In the genomic region with DNA sequence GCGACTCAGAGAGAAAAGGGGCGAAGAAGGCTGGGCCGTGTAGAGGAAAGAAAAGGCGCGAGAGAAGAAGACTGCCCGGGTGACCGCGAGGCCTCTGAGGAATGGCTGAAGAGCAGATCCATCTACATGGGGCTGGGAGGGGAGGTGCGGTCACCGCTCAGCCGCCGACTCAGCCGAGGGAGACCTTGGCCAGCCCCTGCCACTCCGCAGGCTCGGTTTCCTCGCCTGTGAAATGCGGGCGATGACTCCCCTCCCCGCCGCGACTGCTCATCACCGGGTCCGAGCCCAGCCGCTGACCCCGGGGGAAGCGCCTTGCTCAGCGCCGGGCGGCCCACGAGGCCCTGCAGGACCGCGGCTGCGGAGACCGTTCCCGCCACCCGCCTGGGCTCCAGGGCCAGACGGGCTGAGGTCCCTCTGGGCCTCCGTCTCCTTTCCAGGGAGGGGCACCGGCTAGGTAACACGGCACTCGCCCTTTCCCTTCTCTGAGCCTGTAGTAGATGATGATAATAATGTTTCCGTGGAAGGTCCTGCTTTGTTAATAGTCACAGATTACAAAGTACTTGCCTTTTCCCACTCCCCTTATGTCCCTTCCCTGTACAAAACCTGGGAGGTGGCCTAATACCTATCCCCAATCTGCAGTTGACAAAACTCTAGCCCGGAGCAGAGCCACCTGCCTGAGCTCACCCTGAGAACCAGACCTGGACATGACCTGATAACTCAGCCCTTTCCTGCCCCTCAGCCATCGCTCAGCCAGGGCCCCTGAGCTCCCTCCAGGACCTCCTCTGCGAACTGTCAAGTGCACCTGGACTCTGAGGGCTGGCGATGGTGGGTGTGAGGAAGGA, we compare ENCODE assay signal across 10 cellular contexts. TPM values are rescaled to one million over a fixed set of nuclear protein-coding genes. Genes with fewer than 3 reads are reported as not detected.
DNase-seq lines count a peak whose midpoint lies in the region; ATAC-seq and TF ChIP-seq lines count a peak whose summit lies in the region.
"Had no signal": no experiment of that assay in that cellular context is flagged by ENCODE, and none has a peak within 500 bp of the region (broad histone marks: within the 10 kb centered on the region; RNA-seq: fewer than 3 reads in every experiment).

No MANE protein-coding gene starts in this region.

- H3K36me3 ChIP-seq in iPS-20b (ENCODE audit: insufficient read depth, low read depth, low read length) = no peaks in the 10 kb centered on the region
- H3K36me3 ChIP-seq: gastroesophageal sphincter had no signal

- in situ Hi-C loops in GM13977 (cut with MboI; ENCODE audit: low pct_unique_long_range_greater_than_20kb, low sequenced_read_pairs, unreplicated experiment) = loop anchor here (5.0 kb wide), 1 partner anchor 40 kb away; no protein-coding TSS in a partner anchor

- peaks cover 60% of the 10 kb centered on the region for H3K27me3 ChIP-seq in iPS-20b (ENCODE audit: insufficient read depth, low read length)

- no peak for ATAC-seq in activated naive CD8-positive, alpha-beta T cell treated with anti-CD3 and anti-CD28 coated beads, Interleukin-2, amount 10 ng/mL, durations not matched to agents 7 days and 5 days (ENCODE audit: low read depth)
- no peak for ATAC-seq in HG02759 (IDR thresholded peaks at IDR 0.05; ENCODE audit: unreplicated experiment)

- no peaks in the 10 kb centered on the region for H3K9me3 ChIP-seq in iPS-20b (ENCODE audit: insufficient read depth, low read depth, low read length)
- H3K9me3 ChIP-seq: gastroesophageal sphincter had no signal

- POLR2A ChIA-PET in activated naive CD8-positive, alpha-beta T cell treated with anti-CD3 and anti-CD28 coated beads, Interleukin-2, amount 10 ng/mL, durations not matched to agents 7 days and 5 days (lab: Charles Lee) = interaction anchor here (1.3 to 1.6 kb wide), 2 partner anchors 46 to 52 kb away, joined by 4 to 12 read pairs; no protein-coding TSS in a partner anchor

- peaks cover 22% of the 10 kb centered on the region for H3K4me1 Mint-ChIP-seq in activated naive CD4-positive, alpha-beta T cell treated with anti-CD3 and anti-CD28 coated beads, Interleukin-2, amount 50 U/mL, for 24 hours
- peaks cover 18% of the 10 kb centered on the region for H3K4me1 Mint-ChIP-seq in activated naive CD4-positive, alpha-beta T cell treated with anti-CD3 and anti-CD28 coated beads for 36 hours (ENCODE audit: low read depth)
- peaks cover 26% of the 10 kb centered on the region for H3K4me1 Mint-ChIP-seq in activated naive CD8-positive, alpha-beta T cell treated with anti-CD3 and anti-CD28 coated beads, Interleukin-2, amount 10 ng/mL, durations not matched to agents 7 days and 5 days
- H3K4me1 Mint-ChIP-seq in type B pancreatic cell (ENCODE audit: unreplicated experiment) = peaks cover 28% of the 10 kb centered on the region

- H3K27ac Mint-ChIP-seq in activated naive CD4-positive, alpha-beta T cell treated with anti-CD3 and anti-CD28 coated beads, Interleukin-2, amount 50 U/mL, for 24 hours = no peak overlapping the region
- H3K27ac Mint-ChIP-seq in activated naive CD4-positive, alpha-beta T cell treated with anti-CD3 and anti-CD28 coated beads for 36 hours = no peak overlapping the region
- H3K27ac Mint-ChIP-seq in activated naive CD8-positive, alpha-beta T cell treated with anti-CD3 and anti-CD28 coated beads, Interleukin-2, amount 10 ng/mL, durations not matched to agents 7 days and 5 days = no peak overlapping the region
- peak overlapping the region; percentile 24 for H3K27ac Mint-ChIP-seq in type B pancreatic cell

- peaks cover 21% of the 10 kb centered on the region for H3K27me3 Mint-ChIP-seq in activated naive CD4-positive, alpha-beta T cell treated with anti-CD3 and anti-CD28 coated beads, Interleukin-2, amount 50 U/mL, for 24 hours
- peaks cover 40% of the 10 kb centered on the region for H3K27me3 Mint-ChIP-seq in activated naive CD4-positive, alpha-beta T cell treated with anti-CD3 and anti-CD28 coated beads for 36 hours (ENCODE audit: low read depth)
- H3K27me3 Mint-ChIP-seq in activated naive CD8-positive, alpha-beta T cell treated with anti-CD3 and anti-CD28 coated beads, Interleukin-2, amount 10 ng/mL, durations not matched to agents 7 days and 5 days = peaks cover 44% of the 10 kb centered on the region
- peaks cover 45% of the 10 kb centered on the region for H3K27me3 Mint-ChIP-seq in type B pancreatic cell

- CTCF ChIA-PET in activated naive CD4-positive, alpha-beta T cell treated with anti-CD3 and anti-CD28 coated beads for 36 hours (lab: Charles Lee) = interaction anchor here (0.7 to 4.8 kb wide), 14 partner anchors 9 to 200 kb away, joined by 3 to 72 read pairs (median 5); a partner anchor contains a TSS

- H3K9me3 Mint-ChIP-seq in activated naive CD4-positive, alpha-beta T cell treated with anti-CD3 and anti-CD28 coated beads, Interleukin-2, amount 50 U/mL, for 24 hours = no peaks in the 10 kb centered on the region
- H3K9me3 Mint-ChIP-seq in activated naive CD4-positive, alpha-beta T cell treated with anti-CD3 and anti-CD28 coated beads for 36 hours = no peaks in the 10 kb centered on the region
- no peaks in the 10 kb centered on the region for H3K9me3 Mint-ChIP-seq in activated naive CD8-positive, alpha-beta T cell treated with anti-CD3 and anti-CD28 coated beads, Interleukin-2, amount 10 ng/mL, durations not matched to agents 7 days and 5 days
- H3K9me3 Mint-ChIP-seq in type B pancreatic cell = no peaks in the 10 kb centered on the region

- peak overlapping the region; percentile 76 for H3K4me3 ChIP-seq in iPS-20b (ENCODE audit: low read length)
- H3K4me3 ChIP-seq: gastroesophageal sphincter had no signal

- no peak for DNase-seq in activated naive CD4-positive, alpha-beta T cell treated with anti-CD3 and anti-CD28 coated beads for 36 hours
- no peak for DNase-seq in activated naive CD8-positive, alpha-beta T cell treated with anti-CD3 and anti-CD28 coated beads, Interleukin-2, amount 10 ng/mL, durations not matched to agents 7 days and 5 days
- DNase-seq in type B pancreatic cell (ENCODE audit: extremely low spot score, unreplicated experiment) (no peak), GM13977 (ENCODE audit: low spot score) (no peak), cerebellar cortex (ENCODE audit: low spot score) (no peak)

- no peaks in the 10 kb centered on the region for H3K36me3 Mint-ChIP-seq in activated naive CD4-positive, alpha-beta T cell treated with anti-CD3 and anti-CD28 coated beads, Interleukin-2, amount 50 U/mL, for 24 hours
- no peaks in the 10 kb centered on the region for H3K36me3 Mint-ChIP-seq in activated naive CD4-positive, alpha-beta T cell treated with anti-CD3 and anti-CD28 coated beads for 36 hours (ENCODE audit: low read depth)
- no peaks in the 10 kb centered on the region for H3K36me3 Mint-ChIP-seq in activated naive CD8-positive, alpha-beta T cell treated with anti-CD3 and anti-CD28 coated beads, Interleukin-2, amount 10 ng/mL, durations not matched to agents 7 days and 5 days
- no peaks in the 10 kb centered on the region for H3K36me3 Mint-ChIP-seq in type B pancreatic cell

- H3K4me1 ChIP-seq in iPS-20b (ENCODE audit: insufficient read depth, low read length) = peaks cover 24% of the 10 kb centered on the region

- no peak overlapping the region for H3K9ac ChIP-seq in iPS-20b (ENCODE audit: low read depth, low read length)

- TF ChIP-seq CTCF in type B pancreatic cell (conservative IDR thresholded peaks at IDR 0.05) = no peak
- no peak for TF ChIP-seq CTCF in GM13977 (IDR thresholded peaks at IDR 0.05; ENCODE audit: extremely low read depth, insufficient read depth, missing control alignments)

- H3K27ac ChIP-seq in iPS-20b (ENCODE audit: low read length) = no peak overlapping the region
- H3K27ac ChIP-seq: gastroesophageal sphincter had no signal

- intact Hi-C loops in activated naive CD4-positive, alpha-beta T cell treated with anti-CD3 and anti-CD28 coated beads for 36 hours (cut with micrococcal nuclease) = loop anchor here (1.0 to 5.0 kb wide), 5 partner anchors 26 to 325 kb away; a partner anchor contains a TSS

- H3K4me3 Mint-ChIP-seq in activated naive CD4-positive, alpha-beta T cell treated with anti-CD3 and anti-CD28 coated beads, Interleukin-2, amount 50 U/mL, for 24 hours = peak overlapping the region; percentile 44
- H3K4me3 Mint-ChIP-seq in activated naive CD4-positive, alpha-beta T cell treated with anti-CD3 and anti-CD28 coated beads for 36 hours = no peak overlapping the region
- H3K4me3 Mint-ChIP-seq in activated naive CD8-positive, alpha-beta T cell treated with anti-CD3 and anti-CD28 coated beads, Interleukin-2, amount 10 ng/mL, durations not matched to agents 7 days and 5 days = peak overlapping the region; percentile 62
- peak overlapping the region; percentile 72 for H3K4me3 Mint-ChIP-seq in type B pancreatic cell

RNA-seq across cellular contexts. Expression of a gene that starts 1.6 kb away (rescaled TPM):
- not detected for total RNA-seq in activated naive CD4-positive, alpha-beta T cell treated with anti-CD3 and anti-CD28 coated beads for 36 hours
- not detected for total RNA-seq in activated naive CD8-positive, alpha-beta T cell treated with anti-CD3 and anti-CD28 coated beads, Interleukin-2, amount 10 ng/mL, durations not matched to agents 7 days and 5 days
- total RNA-seq in type B pancreatic cell (ENCODE audit: low replicate concordance) = 0.05 TPM in 1 of 2 replicates, not detected in the other
- total RNA-seq: gastroesophageal sphincter, LHCN-M2 had no signal

RNA-seq across cellular contexts. Expression of a gene that starts 16.7 kb away (rescaled TPM):
- total RNA-seq in activated naive CD4-positive, alpha-beta T cell treated with anti-CD3 and anti-CD28 coated beads for 36 hours = not detected
- total RNA-seq in activated naive CD8-positive, alpha-beta T cell treated with anti-CD3 and anti-CD28 coated beads, Interleukin-2, amount 10 ng/mL, durations not matched to agents 7 days and 5 days = not detected
- total RNA-seq in type B pancreatic cell (ENCODE audit: low replicate concordance) = 2.9 and 3.8 TPM in 2 replicates
- total RNA-seq: LHCN-M2 had no signal

RNA-seq across cellular contexts. Expression of a gene that starts 42.3 kb away (rescaled TPM):
- total RNA-seq in activated naive CD4-positive, alpha-beta T cell treated with anti-CD3 and anti-CD28 coated beads for 36 hours = not detected
- not detected for total RNA-seq in activated naive CD8-positive, alpha-beta T cell treated with anti-CD3 and anti-CD28 coated beads, Interleukin-2, amount 10 ng/mL, durations not matched to agents 7 days and 5 days
- total RNA-seq in type B pancreatic cell (ENCODE audit: low replicate concordance) = 9.5 and 15.3 TPM in 2 replicates

Comparison
In these comparisons a context has a peak if more than half of its experiments do, and no peak if none do; other contexts are left out.
1. RNA of a gene that starts 42.3 kb away (total RNA-seq): 9.5 to 15.3 TPM in type B pancreatic cell; not detected in activated naive CD4-positive, alpha-beta T cell treated with anti-CD3 and anti-CD28 coated beads for 36 hours and not detected in activated naive CD8-positive, alpha-beta T cell treated with anti-CD3 and anti-CD28 coated beads, Interleukin-2, amount 10 ng/mL, durations not matched to agents 7 days and 5 days; every median in the first group is over 10 times any median in the second.